1 cellular context compared by ENCODE assay signal in genomic region chr16:70635356-70636016, GRCh38.
TF ChIP-seq lines count a peak whose summit lies in the region.

No MANE protein-coding gene starts in this region.

TF ChIP-seq in SK-N-SH treated with all-trans-retinoic acid at 6 μM for 48 hours, 23 proteins besides CTCF, POLR2A, EP300 and RAD21 (continued from another document):
- TF ChIP-seq, protein P1, sequence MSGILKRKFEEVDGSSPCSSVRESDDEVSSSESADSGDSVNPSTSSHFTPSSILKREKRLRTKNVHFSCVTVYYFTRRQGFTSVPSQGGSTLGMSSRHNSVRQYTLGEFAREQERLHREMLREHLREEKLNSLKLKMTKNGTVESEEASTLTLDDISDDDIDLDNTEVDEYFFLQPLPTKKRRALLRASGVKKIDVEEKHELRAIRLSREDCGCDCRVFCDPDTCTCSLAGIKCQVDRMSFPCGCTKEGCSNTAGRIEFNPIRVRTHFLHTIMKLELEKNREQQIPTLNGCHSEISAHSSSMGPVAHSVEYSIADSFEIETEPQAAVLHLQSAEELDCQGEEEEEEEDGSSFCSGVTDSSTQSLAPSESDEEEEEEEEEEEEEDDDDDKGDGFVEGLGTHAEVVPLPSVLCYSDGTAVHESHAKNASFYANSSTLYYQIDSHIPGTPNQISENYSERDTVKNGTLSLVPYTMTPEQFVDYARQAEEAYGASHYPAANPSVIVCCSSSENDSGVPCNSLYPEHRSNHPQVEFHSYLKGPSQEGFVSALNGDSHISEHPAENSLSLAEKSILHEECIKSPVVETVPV (CRISPR knock-in tag; IDR thresholded peaks at IDR 0.05), result no peak
- no peak for TF ChIP-seq ZFP3 (CRISPR knock-in tag; IDR thresholded peaks at IDR 0.05)
- TF ChIP-seq SNAI2 (CRISPR knock-in tag; IDR thresholded peaks at IDR 0.05), result no peak
- no peak for TF ChIP-seq ZC3H10 (CRISPR knock-in tag; IDR thresholded peaks at IDR 0.05)
- no peak for TF ChIP-seq POU6F1 (CRISPR knock-in tag; IDR thresholded peaks at IDR 0.05; ENCODE audit: borderline replicate concordance, low read depth)
- no peak for TF ChIP-seq ZNF70 (CRISPR knock-in tag; IDR thresholded peaks at IDR 0.05)
- TF ChIP-seq ISL1 (CRISPR knock-in tag; IDR thresholded peaks at IDR 0.05), result no peak
- TF ChIP-seq ESRRG (CRISPR knock-in tag; IDR thresholded peaks at IDR 0.05), result no peak
- TF ChIP-seq ZNF8 (CRISPR knock-in tag; IDR thresholded peaks at IDR 0.05), result no peak
- no peak for TF ChIP-seq OSR1 (CRISPR knock-in tag; IDR thresholded peaks at IDR 0.05)
